Comparison of ENCODE assay signal across 8 cellular contexts in the genomic region with DNA sequence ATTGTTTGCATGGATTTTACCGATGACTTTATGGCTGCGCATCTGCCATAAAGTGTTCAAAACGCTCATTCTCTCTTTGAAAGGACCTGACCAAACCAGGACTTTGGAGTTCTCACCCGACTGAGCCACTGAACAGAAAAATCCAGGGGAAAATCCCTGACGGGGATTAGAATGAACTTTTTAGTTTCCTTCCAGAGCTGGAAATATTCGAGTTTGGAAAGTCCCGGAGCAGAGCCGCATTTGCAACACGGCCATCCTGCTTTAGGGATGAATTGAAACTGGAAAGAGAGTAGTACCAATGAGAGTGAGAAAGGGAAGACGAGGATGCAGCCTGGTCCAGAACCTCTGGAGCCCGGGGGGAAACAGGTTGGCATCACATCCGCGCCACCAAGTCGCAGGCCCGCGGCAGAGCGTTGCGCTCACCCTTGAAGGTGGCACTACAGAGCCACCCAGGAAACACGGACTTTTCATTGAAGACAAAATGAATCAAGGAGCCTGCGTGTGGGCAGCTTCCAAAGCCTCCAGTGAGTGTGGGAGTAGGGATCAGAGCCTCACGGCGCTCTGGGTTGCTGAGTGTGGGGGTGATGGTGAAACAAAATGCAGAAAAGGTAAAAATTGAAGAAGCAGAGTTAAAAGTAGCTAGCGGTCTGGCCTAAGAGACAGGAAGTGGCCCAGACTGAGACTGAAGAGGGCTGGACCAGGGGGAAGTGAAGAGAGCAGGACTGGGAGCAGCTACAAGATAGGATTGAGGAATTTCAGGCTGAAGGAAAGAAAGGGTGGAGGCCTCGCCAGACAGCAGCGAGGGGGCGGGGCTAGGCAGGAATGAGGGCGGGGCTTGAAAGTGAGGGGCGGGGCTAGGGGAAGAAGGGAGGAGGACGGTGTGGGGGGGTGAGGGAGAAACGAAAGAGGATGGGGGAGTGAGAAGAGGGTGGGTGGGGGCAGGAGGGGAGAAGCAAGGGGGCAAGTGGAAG. TPM values are rescaled to one million over a fixed set of nuclear protein-coding genes. Genes with fewer than 3 reads are reported as not detected.
DNase-seq lines count a peak whose midpoint lies in the region; ATAC-seq lines count a peak whose summit lies in the region.

No MANE protein-coding gene starts in this region.

- no peaks in the 10 kb centered on the region; the same call in 1 of the 2 replicates for H3K36me3 ChIP-seq in HUES64 (ENCODE audit: insufficient read depth, low read length)

- 19% methylated on average over 30 of the region's 30 CpGs for WGBS in HUES64

- H3K4me3 ChIP-seq in HUES64 (ENCODE audit: low read length), result peak overlapping the region; percentile 57

- H3K27ac ChIP-seq in HUES64 (ENCODE audit: low read depth, low read length), result peak overlapping the region; percentile 93

- DNase-seq in AG08396 (ENCODE audit: low spot score) (peak; percentile 64), cerebellar cortex (ENCODE audit: low spot score) (peak; percentile 63), left colon (peak; percentile 55 to 75), NCI-H187 treated with DMSO at 0.1 percent for 48 hours (lab: John Stamatoyannopoulos, UW) (no peak), DMS79 treated with DMSO at 0.1 percent for 48 hours (lab: John Stamatoyannopoulos, UW) (no peak)
- peak; percentile 45 to 53 for DNase-seq in activated CD4-positive, alpha-beta T cell treated with anti-CD3 and anti-CD28 coated beads for 24 hours (ENCODE audit: low read depth in 2 of 2)
- DNase-seq in stimulated activated CD4-positive, alpha-beta T cell treated with anti-CD3 and anti-CD28 coated beads, Interleukin-15, amount 100 ng/mL, for 24 hours, result peak; percentile 71

- H3K4me1 ChIP-seq in HUES64 (ENCODE audit: insufficient read depth, low read length), result peaks cover 49% of the 10 kb centered on the region

- no peaks in the 10 kb centered on the region for H3K9me3 ChIP-seq in HUES64 (ENCODE audit: insufficient read depth, low read depth, low read length)

- peak overlapping the region; percentile 69 for H3K9ac ChIP-seq in HUES64 (ENCODE audit: low read depth, low read length)

- H3K27me3 ChIP-seq in HUES64 (ENCODE audit: insufficient read depth, low read length), result no peaks in the 10 kb centered on the region

- peak; percentile 55 for ATAC-seq in left colon

- intact Hi-C loops in left colon (cut with DNase I, micrococcal nuclease), result no loop called here

RNA-seq across cellular contexts. Expression of gene SMURF1, which starts 1.9 kb away (rescaled TPM):
- 15.2 TPM for polyA plus RNA-seq in HUES64 (2013, experiment 1 of 2)
- 15.5 TPM for polyA plus RNA-seq in HUES64 (2013, experiment 2 of 2)
- total RNA-seq in left colon, result 10 to 100 TPM; 28.2 to 28.4 TPM

Comparison
In these comparisons a context has a peak if more than half of its experiments do, and no peak if none do; other contexts are left out.
1. DNase-seq: peak in AG08396 (single experiment), activated CD4-positive, alpha-beta T cell treated with anti-CD3 and anti-CD28 coated beads for 24 hours (2 of 2), cerebellar cortex (single experiment), left colon (2 of 2) and stimulated activated CD4-positive, alpha-beta T cell treated with anti-CD3 and anti-CD28 coated beads, Interleukin-15, amount 100 ng/mL, for 24 hours (single experiment); none in NCI-H187 treated with DMSO at 0.1 percent for 48 hours (single experiment) and DMS79 treated with DMSO at 0.1 percent for 48 hours (single experiment).